Comparison of ENCODE assay signal across 16 cellular contexts in genomic region chr7:151142686-151143040, GRCh38. TPM values are rescaled to one million over a fixed set of nuclear protein-coding genes. Genes with fewer than 3 reads are reported as not detected.
DNase-seq lines count a peak whose midpoint lies in the region; ATAC-seq and TF ChIP-seq lines count a peak whose summit lies in the region.
"Had no signal": no experiment of that assay in that cellular context is flagged by ENCODE, and none has a peak within 500 bp of the region (broad histone marks: within the 10 kb centered on the region; RNA-seq: fewer than 3 reads in every experiment).

No MANE protein-coding gene starts in this region.

- H3K4me3 ChIP-seq in DND-41 (ENCODE audit: low read depth in 1 of 2, low read length in 2 of 2) (no peak overlapping the region), left ventricle myocardium inferior (no peak overlapping the region)
- H3K4me3 ChIP-seq: esophagus muscularis mucosa, psoas muscle had no signal

- H3K4me1 ChIP-seq in DND-41 (ENCODE audit: insufficient read depth, low read length) (no peaks in the 10 kb centered on the region), left ventricle myocardium inferior (peaks cover 31% of the 10 kb centered on the region)

- no peaks in the 10 kb centered on the region for H3K27me3 ChIP-seq in DND-41 (ENCODE audit: insufficient read depth, low read length, poor library complexity)
- H3K27me3 ChIP-seq in left ventricle myocardium inferior (ENCODE audit: low read depth): no peaks in the 10 kb centered on the region
- H3K27me3 ChIP-seq: esophagus muscularis mucosa had no signal

- H3K9ac ChIP-seq in DND-41 (ENCODE audit: low read depth, low read length): no peak overlapping the region

- H2AFZ ChIP-seq in DND-41 (ENCODE audit: low read depth, low read length): no peak overlapping the region

- intact Hi-C loops in left ventricle myocardium inferior (cut with micrococcal nuclease): no loop called here
- intact Hi-C loops in posterior vena cava (cut with DNase I): no loop called here

- H4K20me1 ChIP-seq in DND-41 (ENCODE audit: insufficient read depth, low read length): peaks cover 4% of the 10 kb centered on the region; the same call in 1 of the 2 replicates

- H3K79me2 ChIP-seq in DND-41 (ENCODE audit: insufficient read depth, low read length): no peaks in the 10 kb centered on the region

- H3K9me3 ChIP-seq in DND-41 (ENCODE audit: insufficient read depth, low read length, severe bottlenecking) (no peaks in the 10 kb centered on the region), left ventricle myocardium inferior (replicated peaks) (no peaks in the 10 kb centered on the region)
- H3K9me3 ChIP-seq: esophagus muscularis mucosa, psoas muscle had no signal

- no peak for DNase-seq in DND-41
- no peak for DNase-seq in left ventricle myocardium inferior
- DNase-seq in posterior vena cava (ENCODE audit: low spot score): peak; percentile 67
- DNase-seq in NCI-H2081 (lab: John Stamatoyannopoulos, UW): no peak
- DNase-seq: activated CD4-positive, alpha-beta T cell treated with anti-CD3 and anti-CD28 coated beads, Interleukin-2, amount 50 U/mL, for 4 hours; amniotic stem cell; cortex of kidney; DMS153; kidney glomerular epithelial cell; NCI-H526 treated with DMSO at 0.1 percent for 48 hours had no signal

- no peak for TF ChIP-seq CTCF in DND-41 (IDR thresholded peaks at IDR 0.05; ENCODE audit: borderline replicate concordance, extremely low read depth, low read length, poor library complexity, severe bottlenecking)
- no peak for TF ChIP-seq CTCF in left ventricle myocardium inferior (IDR thresholded peaks at IDR 0.05; ENCODE audit: borderline replicate concordance)

- H3K4me2 ChIP-seq in DND-41 (ENCODE audit: insufficient read depth, low read length): no peak overlapping the region

- H3K27ac ChIP-seq in DND-41 (ENCODE audit: low read length) (no peak overlapping the region), angular gyrus (ENCODE audit: low read depth, low read length) (peak overlapping the region; percentile 24), left ventricle myocardium inferior (replicated peaks) (peak overlapping the region; percentile 48)
- H3K27ac ChIP-seq: esophagus muscularis mucosa, psoas muscle had no signal

- ATAC-seq in DND-41 (ENCODE audit: insufficient read depth, low read depth): 0 out of 3 replicates have a peak, but pooled peaks have one; percentile 22
- no peak for ATAC-seq in GM21737 (IDR thresholded peaks at IDR 0.05; ENCODE audit: unreplicated experiment)
- ATAC-seq in HG02678 (IDR thresholded peaks at IDR 0.05; ENCODE audit: unreplicated experiment): no peak
- ATAC-seq in HG02759 (IDR thresholded peaks at IDR 0.05; ENCODE audit: unreplicated experiment): no peak

- H3K36me3 ChIP-seq in DND-41 (ENCODE audit: insufficient read depth, low read length) (peaks cover 23% of the 10 kb centered on the region), left ventricle myocardium inferior (peaks cover 27% of the 10 kb centered on the region)

RNA-seq across cellular contexts. Expression of gene GBX1, which starts 24.8 kb away (rescaled TPM):
- 1.9 TPM for total RNA-seq in left ventricle myocardium inferior
- not detected for total RNA-seq in posterior vena cava
- total RNA-seq: esophagus muscularis mucosa had no signal

RNA-seq across cellular contexts. Expression of gene ASB10, which starts 44.4 kb away (rescaled TPM):
- total RNA-seq in left ventricle myocardium inferior (35.4 TPM), posterior vena cava (not detected)
- total RNA-seq: esophagus muscularis mucosa had no signal

RNA-seq across cellular contexts. Expression of gene AGAP3, which starts 56.4 kb away (rescaled TPM):
- total RNA-seq in left ventricle myocardium inferior (51.0 TPM), posterior vena cava (10 to 100 TPM; 55.7 to 63.6 TPM)

RNA-seq across cellular contexts. Expression of gene TMUB1, which starts 59.4 kb away (rescaled TPM):
- 30.1 TPM for total RNA-seq in left ventricle myocardium inferior
- 10 to 100 TPM; 27.4 to 27.7 TPM for total RNA-seq in posterior vena cava

Comparison
In these comparisons a context has a peak if more than half of its experiments do, and no peak if none do; other contexts are left out.
1. RNA of gene ASB10, which starts 44.4 kb away (total RNA-seq): 35.4 TPM in left ventricle myocardium inferior (single experiment); not detected in posterior vena cava; every median in the first group is over 10 times any median in the second.